7 cellular contexts compared by ENCODE assay signal in the genomic region with DNA sequence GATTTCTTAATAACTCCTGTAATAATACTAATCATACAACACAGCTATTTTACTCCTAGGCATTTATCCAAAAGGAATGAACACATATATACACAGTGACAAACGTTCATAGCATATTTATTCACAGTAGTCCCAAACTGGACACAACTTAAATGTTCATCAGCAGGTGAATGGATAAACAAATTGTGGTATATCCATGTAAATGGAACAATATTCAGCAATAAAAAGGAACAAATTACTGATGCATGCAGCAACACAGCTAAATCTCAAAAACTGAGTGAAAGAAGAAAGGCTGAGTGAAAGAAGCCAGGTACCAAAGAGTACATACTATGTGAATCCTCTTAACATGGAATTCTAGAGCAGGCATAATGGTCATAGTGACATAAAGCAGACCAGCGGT.
"Had no signal": no experiment of that assay in that cellular context is flagged by ENCODE, and none has a peak within 500 bp of the region (broad histone marks: within the 10 kb centered on the region; RNA-seq: fewer than 3 reads in every experiment).

No MANE protein-coding gene starts in this region.

- DNase-seq: IMR-90, KBM-7, KG1 had no signal

- ATAC-seq: HepG2 had no signal

- FAIRE-seq: HepG2, HTR-8/SVneo had no signal

- H3K9ac ChIP-seq: KMS-11 had no signal

- H3K4me2 ChIP-seq: KMS-11 had no signal

- H3K27ac ChIP-seq: HL-60, KMS-11 had no signal
